ENCODE assay signal across 1 cellular context in genomic region chr18:21454725-21455124, GRCh38.
TF ChIP-seq lines count a peak whose summit lies in the region.

No MANE protein-coding gene starts in this region.

TF ChIP-seq in GM23338, 12 proteins besides CTCF, POLR2A, EP300 and RAD21 (continued from another document):
- no peak for TF ChIP-seq ZNF462 (CRISPR knock-in tag; IDR thresholded peaks at IDR 0.05)
- no peak for TF ChIP-seq STAT1 (IDR thresholded peaks at IDR 0.05; ENCODE audit: unreplicated experiment)
- TF ChIP-seq JUNB (IDR thresholded peaks at IDR 0.05; ENCODE audit: unreplicated experiment): no peak
- no peak for TF ChIP-seq ETS1 (IDR thresholded peaks at IDR 0.05)
- no peak for TF ChIP-seq EZH2 (IDR thresholded peaks at IDR 0.05; ENCODE audit: low read depth, unreplicated experiment)
- TF ChIP-seq NANOG (IDR thresholded peaks at IDR 0.05; ENCODE audit: borderline replicate concordance): no peak
- no peak for TF ChIP-seq REST (IDR thresholded peaks at IDR 0.05; ENCODE audit: unreplicated experiment)
- TF ChIP-seq ZNF114 (CRISPR knock-in tag; IDR thresholded peaks at IDR 0.05): no peak
- no peak for TF ChIP-seq POLR2AphosphoS5 (IDR thresholded peaks at IDR 0.05; ENCODE audit: low read depth)
